ENCODE assay signal across 8 cellular contexts in genomic region chr3:49671291-49672288, GRCh38. TPM values are rescaled to one million over a fixed set of nuclear protein-coding genes. Genes with fewer than 3 reads are reported as not detected.
DNase-seq lines count a peak whose midpoint lies in the region; ATAC-seq and TF ChIP-seq lines count a peak whose summit lies in the region.

No MANE protein-coding gene starts in this region.

- intact Hi-C loops in cardiac septum (cut with DNase I) (loop anchor here (1.0 to 5.0 kb wide), 2 partner anchors 131 to 194 kb away; no protein-coding TSS in a partner anchor), sigmoid colon (cut with DNase I) (loop anchor here (1.0 to 5.0 kb wide), 2 partner anchors 132 to 244 kb away; partner anchors contain the start of gene NICN1)

- no peaks in the 10 kb centered on the region for H3K9me3 ChIP-seq in DOHH2 (ENCODE audit: control insufficient read depth, insufficient read depth, low read length)
- no peaks in the 10 kb centered on the region for H3K9me3 ChIP-seq in NT2/D1 (ENCODE audit: insufficient read depth, low read length)
- no peaks in the 10 kb centered on the region for H3K9me3 ChIP-seq in sigmoid colon

- no peaks in the 10 kb centered on the region for H4K20me1 ChIP-seq in DOHH2 (ENCODE audit: control insufficient read depth, insufficient read depth, low read depth, low read length)

- H3F3A ChIP-seq in DOHH2 (ENCODE audit: control insufficient read depth, insufficient read depth) = peaks cover 5% of the 10 kb centered on the region

- 34 to 45% methylated on average over 11 of the region's 11 CpGs for WGBS in sigmoid colon, 2 donors

- no peak for ATAC-seq in HG03460 (IDR thresholded peaks at IDR 0.05; ENCODE audit: unreplicated experiment)

- H3K4me3 ChIP-seq in DOHH2 (ENCODE audit: low read length) (no peak overlapping the region; the same call in 1 of the 2 replicates), NT2/D1 (ENCODE audit: insufficient read length, low read depth) (no peak overlapping the region), sigmoid colon (no peak overlapping the region)

- no peak for TF ChIP-seq EP300 in sigmoid colon (IDR thresholded peaks at IDR 0.05)

- H3K36me3 ChIP-seq in DOHH2 (ENCODE audit: control insufficient read depth, low read length) = peaks cover 21% of the 10 kb centered on the region
- peaks cover 22% of the 10 kb centered on the region for H3K36me3 ChIP-seq in NT2/D1 (ENCODE audit: insufficient read depth, insufficient read length, low read length)
- peaks cover 0 to 11% (median 8%) of the 10 kb centered on the region in 4 donors for H3K36me3 ChIP-seq in sigmoid colon

- peak overlapping the region; percentile 87 for H3K4me2 ChIP-seq in DOHH2 (ENCODE audit: low read length)

- peaks cover 31% of the 10 kb centered on the region for H3K79me2 ChIP-seq in DOHH2 (ENCODE audit: control insufficient read depth, low read length)

- no peak overlapping the region for H3K9ac ChIP-seq in NT2/D1 (ENCODE audit: insufficient read length, low read depth)

- TF ChIP-seq CTCF in DOHH2 (IDR thresholded peaks at IDR 0.05; ENCODE audit: low read depth, low read length, poor library complexity, severe bottlenecking) = peak; percentile 85
- TF ChIP-seq CTCF in sigmoid colon (IDR thresholded peaks at IDR 0.05) = peak; percentile 56 to 83 (median 74)

- H3K4me1 ChIP-seq in DOHH2 (ENCODE audit: control insufficient read depth, low read length) (peaks cover 18% of the 10 kb centered on the region), NT2/D1 (ENCODE audit: insufficient read depth, insufficient read length) (peaks cover 17% of the 10 kb centered on the region), sigmoid colon (peaks cover 0 to 21% (median 20%) of the 10 kb centered on the region in 4 donors)

- no peaks in the 10 kb centered on the region for H3K9me2 ChIP-seq in DOHH2 (replicated peaks; ENCODE audit: control insufficient read depth, low read length)

- DNase-seq in NT2/D1 (ENCODE audit: low read depth, low spot score) (peak; percentile 84), cardiac septum (ENCODE audit: low spot score) (peak; percentile 82), sigmoid colon (peak; percentile 79), NCI-H1105 treated with DMSO at 0.1 percent for 48 hours (lab: John Stamatoyannopoulos, UW) (no peak), COLO668 (lab: John Stamatoyannopoulos, UW; ENCODE audit: unreplicated experiment) (no peak)
- peak; percentile 59 for DNase-seq in activated gamma-delta T cell treated with anti-CD3 and anti-CD28 coated beads, Interleukin-2, amount 50 U/mL, for 16 hours (ENCODE audit: low read depth)

- TF ChIP-seq POLR2A in sigmoid colon (IDR thresholded peaks at IDR 0.05) = no peak

- H3K27me3 ChIP-seq in DOHH2 (ENCODE audit: control insufficient read depth, low read length) = no peaks in the 10 kb centered on the region
- H3K27me3 ChIP-seq in NT2/D1 (ENCODE audit: insufficient read depth, insufficient read length) = no peaks in the 10 kb centered on the region
- peaks cover 0 to 19% (median 16%) of the 10 kb centered on the region in 3 donors for H3K27me3 ChIP-seq in sigmoid colon

- H3K27ac ChIP-seq in DOHH2 (ENCODE audit: low read depth, low read length) (peak overlapping the region; percentile 7; the same call in 1 of the 2 replicates), sigmoid colon (peak overlapping the region in 1 of 4 donors; percentile 18)

RNA-seq across cellular contexts. Expression of gene APEH, which starts 2.6 kb away (rescaled TPM):
- total RNA-seq in cardiac septum (81.4 TPM), sigmoid colon (10 to 100 TPM; 49.0 to 64.8 (median 57.7) TPM)
- polyA plus RNA-seq in sigmoid colon = 100 to 1,000 TPM in 1 of 3 donors, 10 to 100 TPM in 2; 64.9 to 102 (median 71.4) TPM

RNA-seq across cellular contexts. Expression of gene MST1, which starts 17.7 kb away (rescaled TPM):
- total RNA-seq in cardiac septum (6.4 TPM), sigmoid colon (10 to 100 TPM in 2 of 4 donors, 1 to 10 TPM in 2; 3.9 to 12.5 (median 7.7) TPM)
- 10 to 100 TPM in 1 of 3 donors, 1 to 10 TPM in 1, not detected in 1; 3.0 to 18.1 TPM for polyA plus RNA-seq in sigmoid colon

RNA-seq across cellular contexts. Expression of gene RNF123, which starts 17.8 kb away (rescaled TPM):
- total RNA-seq in cardiac septum = 59.4 TPM
- 10 to 100 TPM; 16.5 to 29.4 (median 20.8) TPM for total RNA-seq in sigmoid colon
- polyA plus RNA-seq in sigmoid colon = 10 to 100 TPM; 12.5 to 28.6 (median 14.4) TPM

RNA-seq across cellular contexts. Expression of gene AMIGO3, which starts 47.9 kb away (rescaled TPM):
- total RNA-seq in cardiac septum (0.35 TPM), sigmoid colon (under 1 TPM in 2 of 4 donors, not detected in 2; 0.71 to 0.82 TPM)
- 1 to 10 TPM in 1 of 3 donors, under 1 TPM in 1, not detected in 1; 0.46 to 1.2 TPM for polyA plus RNA-seq in sigmoid colon

RNA-seq across cellular contexts. Expression of gene GMPPB, which starts 52.2 kb away (rescaled TPM):
- total RNA-seq in cardiac septum (19.5 TPM), sigmoid colon (10 to 100 TPM in 2 of 4 donors, 1 to 10 TPM in 2; 9.9 to 14.3 (median 10.8) TPM)
- polyA plus RNA-seq in sigmoid colon = 10 to 100 TPM; 25.2 to 57.5 (median 44.9) TPM

Comparison
In these comparisons a context has a peak if more than half of its experiments do, and no peak if none do; other contexts are left out.
1. DNase-seq: peak in NT2/D1 (single experiment), activated gamma-delta T cell treated with anti-CD3 and anti-CD28 coated beads, Interleukin-2, amount 50 U/mL, for 16 hours (single experiment), cardiac septum (single experiment) and sigmoid colon (single experiment); none in NCI-H1105 treated with DMSO at 0.1 percent for 48 hours (single experiment) and COLO668 (single experiment).